In the genomic region with DNA sequence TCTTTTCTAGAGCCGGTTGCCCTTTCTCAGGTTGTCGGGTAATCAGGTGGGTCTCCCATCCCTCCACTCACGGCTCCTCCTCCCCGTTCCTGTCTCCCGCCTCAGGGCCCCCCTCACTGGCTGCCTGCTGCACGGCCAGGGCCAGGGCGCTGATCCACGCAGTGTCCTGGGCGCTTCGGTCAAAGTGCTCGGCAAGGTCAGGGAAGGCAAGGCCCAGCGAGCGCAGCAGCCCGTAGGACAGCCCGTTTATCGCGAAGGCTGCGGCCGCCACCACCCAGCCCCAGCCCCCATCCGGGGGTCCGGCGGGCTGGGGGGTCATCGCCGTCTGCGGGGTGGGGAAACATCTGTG, we compare ENCODE assay signal across 9 cellular contexts. TPM values are rescaled to one million over a fixed set of nuclear protein-coding genes. Genes with fewer than 3 reads are reported as not detected.
DNase-seq lines count a peak whose midpoint lies in the region; ATAC-seq and TF ChIP-seq lines count a peak whose summit lies in the region.
"Had no signal": no experiment of that assay in that cellular context is flagged by ENCODE, and none has a peak within 500 bp of the region (broad histone marks: within the 10 kb centered on the region; RNA-seq: fewer than 3 reads in every experiment).

No MANE protein-coding gene starts in this region.

- peaks cover 58% of the 10 kb centered on the region for H3K4me1 Mint-ChIP-seq in stimulated activated memory B cell treated with anti-CD40 and anti-IgM and Interleukin-4, amounts not matched to agents 10 μg/mL and 1 μg/mL and 100 μg/mL, for 72 hours

- no peaks in the 10 kb centered on the region for H3K9me3 ChIP-seq in HUES64 (ENCODE audit: insufficient read depth, low read depth, low read length)
- no peaks in the 10 kb centered on the region for H3K9me3 ChIP-seq in body of pancreas

- TF ChIP-seq POLR2A in body of pancreas (IDR thresholded peaks at IDR 0.05), result no peak

- WGBS in HUES64, result 3% methylated on average over 25 of the region's 25 CpGs
- WGBS in body of pancreas, 2 donors, result 13 to 17% methylated on average over 14 to 16 of the region's 25 CpGs

- no peak overlapping the region; the same call in 1 of the 2 replicates for H3K9ac ChIP-seq in HUES64 (ENCODE audit: low read depth, low read length)

- H3K36me3 ChIP-seq in HUES64 (ENCODE audit: insufficient read depth, low read length) (no peaks in the 10 kb centered on the region), body of pancreas (replicated peaks in 1 of 2; ENCODE audit: insufficient read depth in 1 of 2, low read depth in 2 of 2) (no peaks in the 10 kb centered on the region), kidney epithelial cell (ENCODE audit: control insufficient read depth, insufficient read depth, low read length) (no peaks in the 10 kb centered on the region)

- peak overlapping the region; percentile 85 for H3K27ac Mint-ChIP-seq in stimulated activated memory B cell treated with anti-CD40 and anti-IgM and Interleukin-4, amounts not matched to agents 10 μg/mL and 1 μg/mL and 100 μg/mL, for 72 hours

- peak overlapping the region; percentile 78 for H3K4me3 Mint-ChIP-seq in stimulated activated memory B cell treated with anti-CD40 and anti-IgM and Interleukin-4, amounts not matched to agents 10 μg/mL and 1 μg/mL and 100 μg/mL, for 72 hours

- H3K4me3 ChIP-seq in HUES64 (ENCODE audit: low read length), result peak overlapping the region; percentile 52
- H3K4me3 ChIP-seq in body of pancreas, result no peak overlapping the region
- H3K4me3 ChIP-seq in kidney epithelial cell (ENCODE audit: low read depth, low read length), result peak overlapping the region; percentile 21

- H3K9me3 Mint-ChIP-seq in stimulated activated memory B cell treated with anti-CD40 and anti-IgM and Interleukin-4, amounts not matched to agents 10 μg/mL and 1 μg/mL and 100 μg/mL, for 72 hours, result no peaks in the 10 kb centered on the region

- intact Hi-C loops in body of pancreas (cut with DNase I), result no loop called here

- no peak for TF ChIP-seq CTCF in body of pancreas (IDR thresholded peaks at IDR 0.05)
- TF ChIP-seq CTCF in kidney epithelial cell (IDR thresholded peaks at IDR 0.05; ENCODE audit: insufficient read depth, low read length, poor library complexity, severe bottlenecking), result no peak

- no peaks in the 10 kb centered on the region for H3K36me3 Mint-ChIP-seq in stimulated activated memory B cell treated with anti-CD40 and anti-IgM and Interleukin-4, amounts not matched to agents 10 μg/mL and 1 μg/mL and 100 μg/mL, for 72 hours

- H3K27me3 ChIP-seq in HUES64 (ENCODE audit: insufficient read depth, low read length) (peaks cover 62% of the 10 kb centered on the region), body of pancreas (peaks cover 0 to 18% of the 10 kb centered on the region in 2 donors), kidney epithelial cell (ENCODE audit: control insufficient read depth, insufficient read depth, low read length) (peaks cover 33% of the 10 kb centered on the region)

- H3K27ac ChIP-seq in HUES64 (ENCODE audit: low read depth, low read length), result no peak overlapping the region
- H3K27ac ChIP-seq in body of pancreas, result peak overlapping the region in 3 of 4 donors; percentile 40 to 61 (median 52)
- H3K27ac ChIP-seq: epithelial cell of prostate had no signal

- DNase-seq in body of pancreas (peak in 1 of 4 donors; percentile 31), kidney epithelial cell (ENCODE audit: low read depth) (no peak), H4 (ENCODE audit: low spot score) (no peak), iPS-NIHi11 (ENCODE audit: low spot score) (no peak), HT-29 (ENCODE audit: low spot score) (no peak)
- DNase-seq: GOT3 had no signal

- H3K4me1 ChIP-seq in HUES64 (ENCODE audit: insufficient read depth, low read length) (peaks cover 8% of the 10 kb centered on the region; the same call in 1 of the 2 replicates), body of pancreas (peaks cover 53% of the 10 kb centered on the region)

- no peaks in the 10 kb centered on the region for H3K27me3 Mint-ChIP-seq in stimulated activated memory B cell treated with anti-CD40 and anti-IgM and Interleukin-4, amounts not matched to agents 10 μg/mL and 1 μg/mL and 100 μg/mL, for 72 hours

- no peak for ATAC-seq in body of pancreas
- ATAC-seq in stimulated activated memory B cell treated with anti-CD40 and anti-IgM and Interleukin-4, amounts not matched to agents 10 μg/mL and 1 μg/mL and 100 μg/mL, for 72 hours, result no peak

RNA-seq across cellular contexts. Expression of gene SLC16A11, which starts 0.7 kb away (rescaled TPM):
- polyA plus RNA-seq in HUES64 (2013, experiment 1 of 2), result 1.0 TPM
- polyA plus RNA-seq in HUES64 (2013, experiment 2 of 2), result 0.76 TPM
- 10 to 100 TPM in 1 of 2 donors, 1 to 10 TPM in 1; 4.2 to 10.9 TPM for total RNA-seq in body of pancreas
- total RNA-seq in kidney epithelial cell, result not detected in 2 replicates
- not detected in 2 replicates for total RNA-seq in H4 (2014; rRNA removed; shearing (Covaris generic))
- not detected in 2 replicates for total RNA-seq in HT-29 (2014; rRNA removed; shearing (Covaris generic))

RNA-seq across cellular contexts. Expression of gene SLC16A13, which starts 7.4 kb away (rescaled TPM):
- polyA plus RNA-seq in HUES64 (2013, experiment 1 of 2), result 3.4 TPM
- polyA plus RNA-seq in HUES64 (2013, experiment 2 of 2), result 4.9 TPM
- total RNA-seq in body of pancreas (1 to 10 TPM in 1 of 2 donors, not detected in 1; 1.6 TPM), kidney epithelial cell (3.4 and 6.0 TPM in 2 replicates)
- total RNA-seq in H4 (2014; rRNA removed; shearing (Covaris generic)), result 0.77 TPM in 1 of 2 replicates, not detected in the other
- 0.16 and 0.28 TPM in 2 replicates for total RNA-seq in HT-29 (2014; rRNA removed; shearing (Covaris generic))

RNA-seq across cellular contexts. Expression of gene BCL6B, which starts 20.3 kb away (rescaled TPM):
- polyA plus RNA-seq in HUES64 (2013, experiment 1 of 2), result 2.0 TPM
- polyA plus RNA-seq in HUES64 (2013, experiment 2 of 2), result 2.3 TPM
- 1 to 10 TPM; 1.6 to 8.9 TPM for total RNA-seq in body of pancreas
- 0.08 TPM in 1 of 2 replicates, not detected in the other for total RNA-seq in kidney epithelial cell
- total RNA-seq in H4 (2014; rRNA removed; shearing (Covaris generic)), result not detected in 2 replicates
- total RNA-seq in HT-29 (2014; rRNA removed; shearing (Covaris generic)), result not detected in 2 replicates

RNA-seq across cellular contexts. Expression of gene RNASEK, which starts 30.7 kb away (rescaled TPM):
- 132 TPM for polyA plus RNA-seq in HUES64 (2013, experiment 1 of 2)
- 153 TPM for polyA plus RNA-seq in HUES64 (2013, experiment 2 of 2)
- total RNA-seq in body of pancreas (10 to 100 TPM in 1 of 2 donors, 1 to 10 TPM in 1; 9.9 to 87.4 TPM), kidney epithelial cell (375 and 389 TPM in 2 replicates)
- 166 and 188 TPM in 2 replicates for total RNA-seq in H4 (2014; rRNA removed; shearing (Covaris generic))
- 111 and 114 TPM in 2 replicates for total RNA-seq in HT-29 (2014; rRNA removed; shearing (Covaris generic))

RNA-seq across cellular contexts. Expression of gene CLEC10A, which starts 36.9 kb away (rescaled TPM):
- 2.1 TPM for polyA plus RNA-seq in HUES64 (2013, experiment 1 of 2)
- 1.5 TPM for polyA plus RNA-seq in HUES64 (2013, experiment 2 of 2)
- total RNA-seq in body of pancreas (1 to 10 TPM in 1 of 2 donors, under 1 TPM in 1; 0.33 to 1.0 TPM), kidney epithelial cell (not detected in 2 replicates)
- not detected in 2 replicates for total RNA-seq in H4 (2014; rRNA removed; shearing (Covaris generic))
- total RNA-seq in HT-29 (2014; rRNA removed; shearing (Covaris generic)), result not detected in 2 replicates

Comparison
In these comparisons a context has a peak if more than half of its experiments do, and no peak if none do; other contexts are left out.
1. H3K4me3 ChIP-seq: peak in HUES64 (single experiment) and kidney epithelial cell (single experiment); none in body of pancreas (0 of 2).